8 cellular contexts compared by ENCODE assay signal in the genomic region with DNA sequence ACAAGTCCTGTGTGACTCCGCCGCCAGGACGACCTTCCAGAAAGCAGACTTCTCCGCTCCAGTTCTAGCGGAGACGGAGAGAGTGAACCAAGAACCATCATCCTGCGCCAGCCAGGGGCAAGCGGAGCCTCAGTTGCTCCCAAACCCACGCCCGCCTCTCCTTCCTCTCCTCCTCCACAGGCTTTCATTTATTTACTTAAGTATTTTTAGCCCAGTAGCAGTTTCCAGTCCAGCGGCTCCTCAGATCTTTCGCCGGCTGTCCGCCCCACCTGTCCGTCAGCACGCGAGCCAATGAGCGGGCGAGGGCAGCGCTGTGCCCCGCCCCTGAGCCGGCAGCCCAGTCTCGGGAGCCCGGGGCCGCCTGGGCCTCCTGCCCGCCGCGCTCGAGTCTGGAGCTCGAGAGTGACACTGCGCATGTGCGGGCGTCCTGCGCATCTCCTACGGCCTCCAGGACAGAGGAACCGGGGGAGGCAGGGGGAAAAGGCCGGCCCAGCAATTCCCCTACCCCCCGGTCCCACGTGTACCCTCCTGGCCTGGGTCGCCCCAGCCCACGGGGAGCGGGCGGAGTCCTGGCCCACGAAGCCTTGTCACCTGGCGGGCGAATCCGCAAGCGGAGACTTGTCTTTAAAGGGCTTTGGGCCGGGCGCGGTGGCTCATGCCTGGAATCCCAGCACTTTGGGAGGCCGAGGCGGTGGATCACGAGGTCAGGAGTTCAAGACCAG. TPM values are rescaled to one million over a fixed set of nuclear protein-coding genes. Genes with fewer than 3 reads are reported as not detected.
DNase-seq lines count a peak whose midpoint lies in the region; ATAC-seq and TF ChIP-seq lines count a peak whose summit lies in the region.

A gene (plus strand): TSS at position 425 of the 722 bp plus-strand sequence.

- ATAC-seq in GM19351 (IDR thresholded peaks at IDR 0.05; ENCODE audit: unreplicated experiment) (peak; percentile 97), HG03520 (IDR thresholded peaks at IDR 0.05; ENCODE audit: unreplicated experiment) (peak; percentile 91)

- peak within 1 kb of the TSS; percentile 91 for H3K4me3 Mint-ChIP-seq in dendritic cell treated with granulocyte-macrophage colony-stimulating factor and Interleukin-4, amounts not matched to agents 40 ng/mL and 50 ng/mL, for 4 days

- H3K27me3 Mint-ChIP-seq in dendritic cell treated with granulocyte-macrophage colony-stimulating factor and Interleukin-4, amounts not matched to agents 40 ng/mL and 50 ng/mL, for 4 days, result peaks cover 7% of the 10 kb centered on the region

- peak within 1 kb of the TSS; percentile 89 for H3K27ac Mint-ChIP-seq in dendritic cell treated with granulocyte-macrophage colony-stimulating factor and Interleukin-4, amounts not matched to agents 40 ng/mL and 50 ng/mL, for 4 days

- peaks cover 0 to 3% (median 0%) of the 10 kb centered on the region in 4 donors for H3K36me3 ChIP-seq in liver (ENCODE audit: control insufficient read depth in 4 of 4, insufficient read depth in 3 of 4, low read depth in 1 of 4, low read length in 3 of 4)

- TF ChIP-seq RAD21 in liver (IDR thresholded peaks at IDR 0.05), result peak in 1 of 2 donors; percentile 26

- peaks cover 25% of the 10 kb centered on the region for H3K4me1 Mint-ChIP-seq in dendritic cell treated with granulocyte-macrophage colony-stimulating factor and Interleukin-4, amounts not matched to agents 40 ng/mL and 50 ng/mL, for 4 days (ENCODE audit: low read depth)

- intact Hi-C loops in dendritic cell treated with granulocyte-macrophage colony-stimulating factor and Interleukin-4, amounts not matched to agents 40 ng/mL and 50 ng/mL, for 4 days (cut with micrococcal nuclease), result no loop called here

- peaks cover 32% of the 10 kb centered on the region for H3K36me3 Mint-ChIP-seq in dendritic cell treated with granulocyte-macrophage colony-stimulating factor and Interleukin-4, amounts not matched to agents 40 ng/mL and 50 ng/mL, for 4 days (ENCODE audit: low read depth)

- DNase-seq in C1 segment of cervical spinal cord (lab: John Stamatoyannopoulos, UW) (peak; percentile 72 to 98 (median 94)), NCI-H69 (lab: John Stamatoyannopoulos, UW) (peak; percentile 99)
- DNase-seq in activated CD4-positive, alpha-beta T cell treated with anti-CD3 and anti-CD28 coated beads, Interleukin-2, amount 50 U/mL, for 1 hour, result peak; percentile 85
- peak; percentile 91 for DNase-seq in stimulated activated CD4-positive, alpha-beta T cell treated with anti-CD3 and anti-CD28 coated beads, Interleukin-4, amount 100 ng/mL, for 1 hour

- H3K9ac ChIP-seq in liver (ENCODE audit: low read depth in 1 of 2, low read length in 2 of 2), result peak within 1 kb of the TSS; percentile 82 to 98

- H3K9me3 ChIP-seq in liver (ENCODE audit: control insufficient read depth in 4 of 4, low read length in 3 of 4), result no peaks in the 10 kb centered on the region

- H3K4me3 ChIP-seq in liver (ENCODE audit: low read depth in 1 of 3, low read length in 3 of 3), result peak within 1 kb of the TSS; percentile 60 to 85 (median 85)

- peaks cover 2 to 17% (median 9%) of the 10 kb centered on the region in 4 donors for H3K4me1 ChIP-seq in liver (ENCODE audit: control insufficient read depth in 4 of 4, insufficient read depth in 4 of 4, low read length in 3 of 4)

- no peaks in the 10 kb centered on the region for H3K9me3 Mint-ChIP-seq in dendritic cell treated with granulocyte-macrophage colony-stimulating factor and Interleukin-4, amounts not matched to agents 40 ng/mL and 50 ng/mL, for 4 days

- no peak for TF ChIP-seq CTCF in liver (IDR thresholded peaks at IDR 0.05; ENCODE audit: low read depth, low read length, missing input control)

- under 1% methylated on average over 54 of the region's 54 CpGs for WGBS in liver

- no peaks in the 10 kb centered on the region for H3K27me3 ChIP-seq in liver (ENCODE audit: control insufficient read depth in 4 of 4, insufficient read depth in 4 of 4, low read length in 3 of 4)

- peak within 1 kb of the TSS; percentile 66 to 68 for H3K27ac ChIP-seq in liver (ENCODE audit: low read depth in 1 of 2, low read length in 2 of 2)

TF ChIP-seq in liver, 16 proteins besides CTCF, POLR2A, EP300 and RAD21:
- TF ChIP-seq SP1 (IDR thresholded peaks at IDR 0.05) (peak; percentile 59), FOXA1 (IDR thresholded peaks at IDR 0.05) (peak; percentile 49), FOXA2 (IDR thresholded peaks at IDR 0.05) (peak; percentile 5), NR2F2 (IDR thresholded peaks at IDR 0.05) (no peak), JUND (IDR thresholded peaks at IDR 0.05) (no peak)
- TF ChIP-seq, protein P1, sequence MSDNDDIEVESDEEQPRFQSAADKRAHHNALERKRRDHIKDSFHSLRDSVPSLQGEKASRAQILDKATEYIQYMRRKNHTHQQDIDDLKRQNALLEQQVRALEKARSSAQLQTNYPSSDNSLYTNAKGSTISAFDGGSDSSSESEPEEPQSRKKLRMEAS (IDR thresholded peaks at IDR 0.05), result peak; percentile 19
TF ChIP-seq in liver: peak in this region for 4.

RNA-seq across cellular contexts. Expression of the gene that starts here (rescaled TPM):
- total RNA-seq in liver, result not detected
- polyA plus RNA-seq in liver, result not detected

Comparison
In these comparisons a context has a peak if more than half of its experiments do, and no peak if none do; other contexts are left out.
1. Peak in every context shown above with its lines: DNase-seq, ATAC-seq, H3K4me3 ChIP-seq and H3K27ac ChIP-seq.